1 cellular context compared by ENCODE assay signal in genomic region chr6:41958022-41958856, GRCh38.
TF ChIP-seq lines count a peak whose summit lies in the region.

No MANE protein-coding gene starts in this region.

TF ChIP-seq in HepG2, 621 proteins besides CTCF, POLR2A, EP300 and RAD21:
- TF ChIP-seq ZNF747 (CRISPR knock-in tag; IDR thresholded peaks at IDR 0.05; ENCODE audit: borderline replicate concordance) = no peak
- TF ChIP-seq, protein P1, sequence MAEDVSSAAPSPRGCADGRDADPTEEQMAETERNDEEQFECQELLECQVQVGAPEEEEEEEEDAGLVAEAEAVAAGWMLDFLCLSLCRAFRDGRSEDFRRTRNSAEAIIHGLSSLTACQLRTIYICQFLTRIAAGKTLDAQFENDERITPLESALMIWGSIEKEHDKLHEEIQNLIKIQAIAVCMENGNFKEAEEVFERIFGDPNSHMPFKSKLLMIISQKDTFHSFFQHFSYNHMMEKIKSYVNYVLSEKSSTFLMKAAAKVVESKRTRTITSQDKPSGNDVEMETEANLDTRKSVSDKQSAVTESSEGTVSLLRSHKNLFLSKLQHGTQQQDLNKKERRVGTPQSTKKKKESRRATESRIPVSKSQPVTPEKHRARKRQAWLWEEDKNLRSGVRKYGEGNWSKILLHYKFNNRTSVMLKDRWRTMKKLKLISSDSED (CRISPR knock-in tag; IDR thresholded peaks at IDR 0.05) = no peak
- TF ChIP-seq CEBPG (CRISPR knock-in tag; IDR thresholded peaks at IDR 0.05) = 0 out of 2 replicates have a peak, but pooled peaks have one; percentile 5
